ENCODE assay signal across 1 cellular context in genomic region chr19:42601811-42602443, GRCh38.
TF ChIP-seq lines count a peak whose summit lies in the region.

No MANE protein-coding gene starts in this region.

TF ChIP-seq in HepG2, 621 proteins besides CTCF, POLR2A, EP300 and RAD21 (continued from another document and continues in another):
- TF ChIP-seq HBP1 (CRISPR knock-in tag; IDR thresholded peaks at IDR 0.05; ENCODE audit: low read depth) = no peak
- no peak; the same call in 1 of the 2 replicates for TF ChIP-seq ZNF605 (CRISPR knock-in tag; IDR thresholded peaks at IDR 0.05)
- no peak for TF ChIP-seq GTF3A (CRISPR knock-in tag; conservative IDR thresholded peaks at IDR 0.05)
- TF ChIP-seq SPEN (CRISPR knock-in tag; IDR thresholded peaks at IDR 0.05; ENCODE audit: low read depth) = no peak
- no peak for TF ChIP-seq ZNF292 (CRISPR knock-in tag; IDR thresholded peaks at IDR 0.05; ENCODE audit: borderline replicate concordance, low read depth)
- no peak for TF ChIP-seq CENPBD1 (CRISPR knock-in tag; IDR thresholded peaks at IDR 0.05; ENCODE audit: borderline replicate concordance, low read depth)
- no peak for TF ChIP-seq ZNF687 (CRISPR knock-in tag; IDR thresholded peaks at IDR 0.05)
- TF ChIP-seq ZNF740 (CRISPR knock-in tag; IDR thresholded peaks at IDR 0.05) = no peak
- TF ChIP-seq HMGXB3 (CRISPR knock-in tag; IDR thresholded peaks at IDR 0.05; ENCODE audit: borderline replicate concordance) = peak; percentile 68; the same call in 1 of the 2 replicates
- TF ChIP-seq TMF1 (CRISPR knock-in tag; IDR thresholded peaks at IDR 0.05; ENCODE audit: low read depth) = no peak
- TF ChIP-seq NFAT5 (CRISPR knock-in tag; IDR thresholded peaks at IDR 0.05) = no peak; the same call in 1 of the 2 replicates
- TF ChIP-seq ZNF616 (CRISPR knock-in tag; IDR thresholded peaks at IDR 0.05; ENCODE audit: low read depth) = no peak
- no peak for TF ChIP-seq CENPX (CRISPR knock-in tag; IDR thresholded peaks at IDR 0.05)
- no peak for TF ChIP-seq PRDM4 (CRISPR knock-in tag; IDR thresholded peaks at IDR 0.05; ENCODE audit: borderline replicate concordance)
- TF ChIP-seq TGIF2 (CRISPR knock-in tag; IDR thresholded peaks at IDR 0.05) = peak; percentile 82; the same call in 1 of the 2 replicates
- TF ChIP-seq SYNCRIP (IDR thresholded peaks at IDR 0.05; ENCODE audit: insufficient read depth, low read depth, low read length) = no peak
- TF ChIP-seq ARNT (IDR thresholded peaks at IDR 0.05) = no peak
- no peak for TF ChIP-seq TAF15 (IDR thresholded peaks at IDR 0.05; ENCODE audit: low read depth, low read length, poor library complexity, severe bottlenecking)
- no peak for TF ChIP-seq NFE2 (CRISPR knock-in tag; IDR thresholded peaks at IDR 0.05)
- TF ChIP-seq ZNF530 (CRISPR knock-in tag; IDR thresholded peaks at IDR 0.05; ENCODE audit: low read depth) = no peak
- TF ChIP-seq MLX (CRISPR knock-in tag; IDR thresholded peaks at IDR 0.05) = no peak
- no peak for TF ChIP-seq ZNF513 (CRISPR knock-in tag; conservative IDR thresholded peaks at IDR 0.05)
- no peak for TF ChIP-seq ZNF703 (CRISPR knock-in tag; IDR thresholded peaks at IDR 0.05; ENCODE audit: borderline replicate concordance)
- TF ChIP-seq PHF5A (CRISPR knock-in tag; IDR thresholded peaks at IDR 0.05; ENCODE audit: low read depth, unreplicated experiment) = no peak
- no peak for TF ChIP-seq MXI1 (IDR thresholded peaks at IDR 0.05; ENCODE audit: borderline replicate concordance, low read depth, low read length)
- TF ChIP-seq FOXO4 (CRISPR knock-in tag; conservative IDR thresholded peaks at IDR 0.05) = no peak
- no peak for TF ChIP-seq ZNF691 (CRISPR knock-in tag; IDR thresholded peaks at IDR 0.05; ENCODE audit: borderline replicate concordance, low read depth)
- TF ChIP-seq TEAD3 (CRISPR knock-in tag; optimal IDR thresholded peaks at IDR 0.05; ENCODE audit: borderline replicate concordance) = peak; percentile 53
- TF ChIP-seq ZBTB38 (CRISPR knock-in tag; IDR thresholded peaks at IDR 0.05) = no peak
- TF ChIP-seq ZNF644 (CRISPR knock-in tag; IDR thresholded peaks at IDR 0.05; ENCODE audit: low read depth) = no peak
- TF ChIP-seq CCDC6 (CRISPR knock-in tag; IDR thresholded peaks at IDR 0.05) = no peak
- TF ChIP-seq HDAC1 (CRISPR knock-in tag; IDR thresholded peaks at IDR 0.05) = no peak
- no peak for TF ChIP-seq HNRNPLL (IDR thresholded peaks at IDR 0.05; ENCODE audit: low read depth, low read length, poor library complexity, severe bottlenecking)
